Comparison of ENCODE assay signal across 8 cellular contexts in the genomic region with DNA sequence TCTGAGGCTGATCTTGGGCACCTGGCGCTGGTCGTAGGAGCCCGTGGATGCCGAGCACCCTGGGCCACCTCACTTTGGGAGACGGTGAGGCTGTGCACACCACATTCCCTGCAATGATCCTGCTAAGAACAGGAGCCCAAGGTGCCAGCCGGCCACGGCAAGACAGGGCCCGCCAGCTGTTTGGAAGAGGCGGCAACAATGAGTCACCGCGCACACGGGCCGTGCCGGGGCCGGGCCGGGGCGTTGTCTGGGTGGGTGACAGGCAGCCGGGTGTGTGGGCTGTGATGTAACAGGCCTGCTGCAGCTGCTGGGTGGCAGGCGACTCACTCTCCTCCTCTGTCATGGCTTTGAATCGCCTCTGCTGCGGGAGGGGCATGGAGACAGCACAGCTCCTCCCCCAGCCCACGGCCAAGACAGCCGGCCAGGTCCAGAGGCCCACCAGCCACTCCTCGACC. TPM values are rescaled to one million over a fixed set of nuclear protein-coding genes. Genes with fewer than 3 reads are reported as not detected.
DNase-seq lines count a peak whose midpoint lies in the region; ATAC-seq and TF ChIP-seq lines count a peak whose summit lies in the region.

No MANE protein-coding gene starts in this region.

- H3K9me3 Mint-ChIP-seq in memory B cell = no peaks in the 10 kb centered on the region

- peaks cover 3% of the 10 kb centered on the region for H3K27me3 ChIP-seq in mammary epithelial cell (ENCODE audit: insufficient read depth, low read length)

- in situ Hi-C loops in mammary epithelial cell (cut with MboI; ENCODE audit: low sequenced_read_pairs in 2 of 2) = no loop called here

- peak overlapping the region; percentile 41 for H3K4me3 Mint-ChIP-seq in T-helper 17 cell
- no peak overlapping the region for H3K4me3 Mint-ChIP-seq in memory B cell

- no peak overlapping the region for H2AFZ ChIP-seq in mammary epithelial cell (ENCODE audit: low read depth, low read length)

- no peak for TF ChIP-seq CTCF in AG10803 (conservative IDR thresholded peaks at IDR 0.05; ENCODE audit: low read length)
- TF ChIP-seq CTCF in mammary epithelial cell (conservative IDR thresholded peaks at IDR 0.05 in 1 of 2, IDR thresholded peaks at IDR 0.05 in 1 of 2; ENCODE audit: extremely low read depth in 1 of 2, insufficient read depth in 1 of 2, low read depth in 1 of 2, low read length in 2 of 2) = no peak

- H3K9ac ChIP-seq in mammary epithelial cell (ENCODE audit: insufficient read depth, low read length) = peak overlapping the region; percentile 54

- H3K9me3 ChIP-seq in T-helper 17 cell (ENCODE audit: control insufficient read depth, low read length, poor library complexity, severe bottlenecking) = no peaks in the 10 kb centered on the region
- H3K9me3 ChIP-seq in mammary epithelial cell (replicated peaks; ENCODE audit: insufficient read depth, low read length) = no peaks in the 10 kb centered on the region

- no peaks in the 10 kb centered on the region for H3K36me3 ChIP-seq in mammary epithelial cell (ENCODE audit: insufficient read depth, low read length)

- DNase-seq in AG10803 (ENCODE audit: low read depth) = peak; percentile 79
- DNase-seq in HuH-7.5 (ENCODE audit: low spot score) = peak; percentile 62
- peak; percentile 28 to 38 (median 33) for DNase-seq in T-helper 17 cell
- peak; percentile 96 for DNase-seq in mammary epithelial cell
- no peak for DNase-seq in memory B cell (ENCODE audit: low spot score in 2 of 2)
- DNase-seq in stimulated activated CD8-positive, alpha-beta memory T cell treated with anti-CD3 and anti-CD28 coated beads, Interleukin-4, amount 100 ng/mL, for 48 hours = peak; percentile 70

- H3K4me2 ChIP-seq in mammary epithelial cell (ENCODE audit: insufficient read depth, low read depth, low read length) = peak overlapping the region; percentile 58

- WGBS in mammary epithelial cell (ENCODE audit: low coverage, missing lambda C conversion rate) = 2% methylated on average over 18 of the region's 24 CpGs

- dilution Hi-C loops in mammary epithelial cell (cut with HindIII; ENCODE audit: low sequenced_read_pairs) = loop anchor here (5.0 kb wide), 1 partner anchor 46 kb away; no protein-coding TSS in a partner anchor

- intact Hi-C loops in mammary epithelial cell (cut with micrococcal nuclease) = loop anchor here (1.0 kb wide), 1 partner anchor 16 kb away; no protein-coding TSS in a partner anchor

- H3K27ac Mint-ChIP-seq in T-helper 17 cell (peak overlapping the region; percentile 84), memory B cell (no peak overlapping the region)

- H3K79me2 ChIP-seq in mammary epithelial cell (ENCODE audit: insufficient read depth, low read length) = no peaks in the 10 kb centered on the region

- no peak overlapping the region for H3K4me3 ChIP-seq in AG10803 (ENCODE audit: low read length)
- no peak overlapping the region for H3K4me3 ChIP-seq in mammary epithelial cell (replicated peaks in 1 of 3; ENCODE audit: insufficient read depth in 1 of 3, low read depth in 2 of 3, low read length in 3 of 3)

- peak overlapping the region; percentile 43 for H3K27ac ChIP-seq in mammary epithelial cell (ENCODE audit: insufficient read depth, low read depth, low read length)

- CTCF ChIA-PET in mammary epithelial cell (lab: Charles Lee; ENCODE audit: low non-redundant PET) = interaction anchor here (0.5 to 0.6 kb wide), 2 partner anchors 17 to 425 kb away, joined by 3 to 5 read pairs; no protein-coding TSS in a partner anchor

- H3K4me1 Mint-ChIP-seq in T-helper 17 cell (peaks cover 24% of the 10 kb centered on the region), memory B cell (peaks cover 16% of the 10 kb centered on the region)

- H4K20me1 ChIP-seq in mammary epithelial cell (ENCODE audit: insufficient read depth, low read length) = no peaks in the 10 kb centered on the region

- peaks cover 6% of the 10 kb centered on the region for H3K36me3 Mint-ChIP-seq in T-helper 17 cell (ENCODE audit: low read depth)
- no peaks in the 10 kb centered on the region for H3K36me3 Mint-ChIP-seq in memory B cell

- peaks cover 43% of the 10 kb centered on the region for H3K4me1 ChIP-seq in mammary epithelial cell (ENCODE audit: insufficient read depth, low read length)

- peaks cover 29% of the 10 kb centered on the region for H3K27me3 Mint-ChIP-seq in T-helper 17 cell
- peaks cover 27% of the 10 kb centered on the region for H3K27me3 Mint-ChIP-seq in memory B cell

- ATAC-seq in T-helper 17 cell (peak; percentile 44), memory B cell (ENCODE audit: low read depth) (peak; percentile 22), GM21619 (IDR thresholded peaks at IDR 0.05; ENCODE audit: unreplicated experiment) (no peak), GM18520 (IDR thresholded peaks at IDR 0.05; ENCODE audit: unreplicated experiment) (no peak)

- BruUV-seq in mammary epithelial cell (replicated peaks; lab: Mats Ljungman, UMichigan) = no TSS peak

RNA-seq across cellular contexts. Expression of gene ODC1, which starts 49.7 kb away (rescaled TPM):
- total RNA-seq in T-helper 17 cell (100 to 1,000 TPM; 118 to 149 TPM), mammary epithelial cell (100 to 1,000 TPM in 1 of 2 donors, 10 to 100 TPM in 1; 64.0 to 161 TPM)
- polyA plus RNA-seq in mammary epithelial cell = 253 TPM
- polyA minus RNA-seq in mammary epithelial cell = 493 TPM

Comparison
In these comparisons a context has a peak if more than half of its experiments do, and no peak if none do; other contexts are left out.
1. DNase-seq: peak in AG10803 (single experiment), HuH-7.5 (single experiment), T-helper 17 cell (3 of 3), mammary epithelial cell (single experiment) and stimulated activated CD8-positive, alpha-beta memory T cell treated with anti-CD3 and anti-CD28 coated beads, Interleukin-4, amount 100 ng/mL, for 48 hours (single experiment); none in memory B cell (0 of 2).
2. ATAC-seq: peak in T-helper 17 cell (single experiment) and memory B cell (single experiment); none in GM21619 (single experiment) and GM18520 (single experiment).